Comparison of ENCODE assay signal across 8 cellular contexts in genomic region chr1:94925561-94926364, GRCh38. TPM values are rescaled to one million over a fixed set of nuclear protein-coding genes. Genes with fewer than 3 reads are reported as not detected.
DNase-seq lines count a peak whose midpoint lies in the region; ATAC-seq, FAIRE-seq and TF ChIP-seq lines count a peak whose summit lies in the region.

No MANE protein-coding gene starts in this region.

- peaks cover 0 to 31% (median 7%) of the 10 kb centered on the region in 11 experiments; a peak in 12 of 22 replicates for H4K20me1 ChIP-seq in BLaER1 treated with 17β-estradiol and CSF1 and Interleukin-3, amounts not matched to agents 10 nM and 100 nM
- peaks cover 11% of the 10 kb centered on the region for H4K20me1 ChIP-seq in endothelial cell of umbilical vein (replicated peaks; ENCODE audit: control insufficient read depth, extremely low read depth, insufficient read depth, low read length)

- ATAC-seq in GM19452 (IDR thresholded peaks at IDR 0.05; ENCODE audit: unreplicated experiment) (peak; percentile 3), activated B cell treated with CpG ODN at 0.5 μM for 24 hours (ENCODE audit: low read depth) (peak; percentile 49), lower lobe of right lung (peak; percentile 36 to 38), HG03039 (IDR thresholded peaks at IDR 0.05; ENCODE audit: unreplicated experiment) (no peak)

- peaks cover 30% of the 10 kb centered on the region for H3K4me1 Mint-ChIP-seq in activated B cell treated with CpG ODN at 0.5 μM for 24 hours

- H3K36me3 Mint-ChIP-seq in activated B cell treated with CpG ODN at 0.5 μM for 24 hours (ENCODE audit: low read depth), result no peaks in the 10 kb centered on the region

- H2AFZ ChIP-seq in endothelial cell of umbilical vein (ENCODE audit: low read depth, low read length), result peak overlapping the region; percentile 55

- TF ChIP-seq CTCF in activated B cell treated with CpG ODN at 0.5 μM for 24 hours (IDR thresholded peaks at IDR 0.05) (no peak), endothelial cell of umbilical vein (IDR thresholded peaks at IDR 0.05; ENCODE audit: extremely low read depth in 1 of 2, insufficient read depth in 1 of 2, low read depth in 1 of 2, low read length in 2 of 2) (no peak), lower lobe of right lung (IDR thresholded peaks at IDR 0.05) (no peak)

- intact Hi-C loops in activated B cell treated with CpG ODN at 0.5 μM for 24 hours (cut with micrococcal nuclease), result loop anchor here (1.0 to 10.0 kb wide), 7 partner anchors 71 to 1951 kb away; partner anchors contain the start of genes ABCD3 and GCLM
- intact Hi-C loops in endothelial cell of umbilical vein (cut with micrococcal nuclease), result loop anchor here (1.0 to 5.0 kb wide), 7 partner anchors 21 to 118 kb away; no protein-coding TSS in a partner anchor
- intact Hi-C loops in lower lobe of right lung (cut with DNase I), result loop anchor here (10.0 kb wide), 1 partner anchor 61 kb away; no protein-coding TSS in a partner anchor

- peaks cover 0 to 11% (median 0%) of the 10 kb centered on the region in 11 experiments; a peak in 1 of 22 replicates for H3K36me3 ChIP-seq in BLaER1 treated with 17β-estradiol and CSF1 and Interleukin-3, amounts not matched to agents 10 nM and 100 nM
- H3K36me3 ChIP-seq in endothelial cell of umbilical vein (ENCODE audit: control insufficient read depth in 2 of 2, extremely low read depth in 1 of 2, insufficient read depth in 2 of 2, low read length in 2 of 2), result no peaks in the 10 kb centered on the region
- H3K36me3 ChIP-seq in lower lobe of right lung, result no peaks in the 10 kb centered on the region

- H3K9me3 Mint-ChIP-seq in activated B cell treated with CpG ODN at 0.5 μM for 24 hours, result no peaks in the 10 kb centered on the region

- H3K9me3 ChIP-seq in BLaER1 treated with 17β-estradiol and CSF1 and Interleukin-3, amounts not matched to agents 10 nM and 100 nM (replicated peaks in 1 of 11), result no peaks in the 10 kb centered on the region
- no peaks in the 10 kb centered on the region for H3K9me3 ChIP-seq in endothelial cell of umbilical vein (replicated peaks; ENCODE audit: control insufficient read depth, insufficient read depth, low read length)
- H3K9me3 ChIP-seq in lower lobe of right lung, result no peaks in the 10 kb centered on the region

- peak; percentile 91 for FAIRE-seq in endothelial cell of umbilical vein (lab: Jason Lieb, UNC)

- peak overlapping the region; percentile 62 to 80 (median 70) for H3K4me3 ChIP-seq in BLaER1 treated with 17β-estradiol and CSF1 and Interleukin-3, amounts not matched to agents 10 nM and 100 nM
- H3K4me3 ChIP-seq in endothelial cell of umbilical vein (replicated peaks in 1 of 3; ENCODE audit: insufficient read depth in 1 of 3, low read depth in 1 of 3, low read length in 3 of 3) (peak overlapping the region; percentile 75 to 99 (median 90)), lower lobe of right lung (peak overlapping the region; percentile 69)

- H3K27ac Mint-ChIP-seq in activated B cell treated with CpG ODN at 0.5 μM for 24 hours, result peak overlapping the region; percentile 15

- CTCF ChIA-PET in activated B cell treated with CpG ODN at 0.5 μM for 24 hours (lab: Charles Lee), result interaction anchor here (1.2 kb wide), 1 partner anchor 116 kb away, joined by 3 read pairs; no protein-coding TSS in a partner anchor
- CTCF ChIA-PET in endothelial cell of umbilical vein (lab: Charles Lee), result interaction anchor here (0.6 to 7.8 kb wide), 7 partner anchors 10 to 118 kb away, joined by 3 to 57 read pairs (median 4); no protein-coding TSS in a partner anchor

- H3K4me2 ChIP-seq in BLaER1 treated with 17β-estradiol and CSF1 and Interleukin-3, amounts not matched to agents 10 nM and 100 nM, result peak overlapping the region; percentile 87 to 99 (median 97)
- H3K4me2 ChIP-seq in endothelial cell of umbilical vein (ENCODE audit: insufficient read depth, low read length), result peak overlapping the region; percentile 98

- peak overlapping the region; percentile 65 to 86 (median 81); a peak in 21 of 22 replicates for H3K9ac ChIP-seq in BLaER1 treated with 17β-estradiol and CSF1 and Interleukin-3, amounts not matched to agents 10 nM and 100 nM
- peak overlapping the region; percentile 100 for H3K9ac ChIP-seq in endothelial cell of umbilical vein (replicated peaks; ENCODE audit: extremely low read depth, insufficient read depth, low read length)

- H3K27me3 Mint-ChIP-seq in activated B cell treated with CpG ODN at 0.5 μM for 24 hours, result peaks cover 15% of the 10 kb centered on the region

- TF ChIP-seq POLR2A in endothelial cell of umbilical vein (IDR thresholded peaks at IDR 0.05; ENCODE audit: low read depth, low read length), result peak; percentile 84

- peak overlapping the region; percentile 84 for H3K4me3 Mint-ChIP-seq in activated B cell treated with CpG ODN at 0.5 μM for 24 hours

- dilution Hi-C loops in endothelial cell of umbilical vein (cut with MboI; ENCODE audit: extremely low pct_ligation_motif_present, low sequenced_read_pairs), result no loop called here

- POLR2A ChIA-PET in activated B cell treated with CpG ODN at 0.5 μM for 24 hours (lab: Charles Lee) (interaction anchor here (0.7 to 1.5 kb wide), 2 partner anchors 37 to 308 kb away, joined by 3 read pairs; partner anchors contain the start of gene RWDD3), endothelial cell of umbilical vein (lab: Charles Lee) (no interaction called here)

- H3K27me3 ChIP-seq in BLaER1 treated with 17β-estradiol and CSF1 and Interleukin-3, amounts not matched to agents 10 nM and 100 nM, result peaks cover 24 to 41% (median 36%) of the 10 kb centered on the region in 11 experiments; a peak in 21 of 22 replicates
- H3K27me3 ChIP-seq in endothelial cell of umbilical vein (ENCODE audit: control insufficient read depth in 2 of 2, insufficient read depth in 2 of 2, low read length in 2 of 2) (no peaks in the 10 kb centered on the region), lower lobe of right lung (ENCODE audit: low read depth) (peaks cover 10% of the 10 kb centered on the region)

- H3K4me1 ChIP-seq in BLaER1 treated with 17β-estradiol and CSF1 and Interleukin-3, amounts not matched to agents 10 nM and 100 nM, result peaks cover 8 to 44% (median 24%) of the 10 kb centered on the region in 10 experiments; a peak in 19 of 20 replicates
- peaks cover 53% of the 10 kb centered on the region for H3K4me1 ChIP-seq in endothelial cell of umbilical vein (ENCODE audit: control insufficient read depth, extremely low read depth, insufficient read depth, low read length)
- H3K4me1 ChIP-seq in lower lobe of right lung, result peaks cover 70% of the 10 kb centered on the region

- peaks cover 57% of the 10 kb centered on the region for H3K79me2 ChIP-seq in endothelial cell of umbilical vein (ENCODE audit: control insufficient read depth, insufficient read depth, low read length)

- TSS peak; percentile 64 for BruUV-seq in endothelial cell of umbilical vein (replicated peaks; lab: Mats Ljungman, UMichigan)

- H3K27ac ChIP-seq in BLaER1 treated with 17β-estradiol and CSF1 and Interleukin-3, amounts not matched to agents 10 nM and 100 nM, result peak overlapping the region in 10 of 11 experiments; percentile 7 to 84 (median 80); a peak in 18 of 22 replicates
- H3K27ac ChIP-seq in endothelial cell of umbilical vein (ENCODE audit: insufficient read depth, low read depth, low read length) (peak overlapping the region; percentile 100), lower lobe of right lung (peak overlapping the region; percentile 96)

- H3K9me1 ChIP-seq in endothelial cell of umbilical vein (replicated peaks; ENCODE audit: control insufficient read depth, extremely low read depth, insufficient read depth, low read length), result no peaks in the 10 kb centered on the region

- DNase-seq in NAMALWA (ENCODE audit: low spot score) (peak; percentile 31), activated B cell treated with CpG ODN at 0.5 μM for 24 hours (peak; percentile 33), endothelial cell of umbilical vein (ENCODE audit: low read depth, low spot score) (peak; percentile 81), lower lobe of right lung (peak; percentile 57)
- peak; percentile 42 for DNase-seq in stimulated activated CD8-positive, alpha-beta memory T cell treated with anti-CD3 and anti-CD28 coated beads, Interleukin-4, amount 100 ng/mL, for 48 hours

TF ChIP-seq in endothelial cell of umbilical vein, 7 proteins besides CTCF, POLR2A, EP300 and RAD21:
- peak; percentile 66 for TF ChIP-seq JUN (IDR thresholded peaks at IDR 0.05; ENCODE audit: borderline replicate concordance, insufficient read depth, insufficient read length, low read depth)
- TF ChIP-seq FOS (IDR thresholded peaks at IDR 0.05; ENCODE audit: borderline replicate concordance, insufficient read depth, low read length), result peak; percentile 40
- TF ChIP-seq MYC (IDR thresholded peaks at IDR 0.05; ENCODE audit: low read depth, low read length), result no peak
- no peak for TF ChIP-seq EZH2 (IDR thresholded peaks at IDR 0.05; ENCODE audit: borderline replicate concordance, low read depth, low read length, severe bottlenecking)
- TF ChIP-seq POLR2AphosphoS5 (IDR thresholded peaks at IDR 0.05; ENCODE audit: insufficient read depth, low read depth, low read length), result peak; percentile 56

RNA-seq across cellular contexts. Expression of gene CNN3, which starts 1.1 kb away (rescaled TPM):
- total RNA-seq in activated B cell treated with CpG ODN at 0.5 μM for 24 hours, result 6.2 and 11.8 TPM in 2 replicates
- 317 and 392 TPM in 2 replicates for total RNA-seq in endothelial cell of umbilical vein
- 162 and 174 TPM in 2 replicates for polyA plus RNA-seq in endothelial cell of umbilical vein
- 196 and 210 TPM in 2 replicates for polyA plus RNA-seq in endothelial cell of umbilical vein (2011; cell fraction: cytosol; rRNA removed)
- 144 and 160 TPM in 2 replicates for polyA plus RNA-seq in endothelial cell of umbilical vein (2011; cell fraction: nucleus; rRNA removed)
- 171 and 208 TPM in 2 replicates for polyA plus RNA-seq in endothelial cell of umbilical vein (2012)
- polyA minus RNA-seq in endothelial cell of umbilical vein, result 236 and 255 TPM in 2 replicates
- polyA minus RNA-seq in endothelial cell of umbilical vein (2011; cell fraction: cytosol; rRNA and poly(A)+ RNA removed), result not detected
- polyA minus RNA-seq in endothelial cell of umbilical vein (2011; cell fraction: nucleus; rRNA and poly(A)+ RNA removed), result 119 and 129 TPM in 2 replicates
- total RNA-seq in lower lobe of right lung, result 151 TPM

Comparison
In these comparisons a context has a peak if more than half of its experiments do, and no peak if none do; other contexts are left out.
1. DNase-seq: peak in every context shown above with its lines; median percentile 81 in endothelial cell of umbilical vein; 57 in lower lobe of right lung; 42 in stimulated activated CD8-positive, alpha-beta memory T cell treated with anti-CD3 and anti-CD28 coated beads, Interleukin-4, amount 100 ng/mL, for 48 hours; 33 in activated B cell treated with CpG ODN at 0.5 μM for 24 hours; 31 in NAMALWA.
2. RNA of gene CNN3, which starts 1.1 kb away (total RNA-seq): 317 to 392 TPM in endothelial cell of umbilical vein and 151 TPM in lower lobe of right lung (single experiment); 6.2 to 11.8 TPM in activated B cell treated with CpG ODN at 0.5 μM for 24 hours; every median in the first group is over 10 times any median in the second.
3. Peak in every context shown above with its lines, with median percentiles within 50 percentile points of each other: H3K27ac ChIP-seq and H3K4me3 ChIP-seq.